9 cellular contexts compared by ENCODE assay signal in the genomic region with DNA sequence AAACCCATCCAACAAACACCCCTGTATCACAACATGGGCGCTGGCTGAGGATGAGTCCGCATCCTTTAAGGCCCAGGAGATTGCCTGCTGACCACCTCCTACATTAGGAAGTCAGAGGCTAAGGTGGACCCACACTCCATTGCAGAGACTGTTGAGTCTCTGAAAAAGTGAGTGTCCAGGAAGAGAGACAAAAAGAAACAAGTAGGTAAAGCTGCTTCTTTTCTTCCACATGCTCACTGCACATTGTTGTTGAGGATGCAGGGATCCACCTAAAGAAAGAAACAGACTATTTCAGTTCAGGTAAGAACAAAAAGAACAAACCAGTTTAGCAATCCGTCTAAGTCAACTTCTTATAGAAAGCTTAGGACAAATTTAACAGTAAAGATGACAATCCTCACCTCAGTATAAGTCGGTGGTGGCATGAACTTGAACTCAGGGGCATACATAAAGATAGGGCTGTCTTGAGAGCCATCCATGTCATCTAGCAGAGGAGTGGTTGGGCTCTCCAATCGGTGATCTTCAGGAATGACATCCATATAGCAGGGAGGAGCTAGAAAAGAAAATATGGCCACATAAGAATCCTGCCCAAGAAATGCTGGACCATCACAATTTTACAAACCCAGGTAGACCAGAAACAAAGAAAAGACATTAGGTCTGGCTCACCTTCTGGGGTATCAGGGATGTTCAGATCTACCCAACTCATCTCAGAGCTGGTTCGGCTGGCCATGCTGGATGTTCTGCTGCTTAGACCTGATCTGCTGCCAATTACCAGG. TPM values are rescaled to one million over a fixed set of nuclear protein-coding genes. Genes with fewer than 3 reads are reported as not detected.
DNase-seq lines count a peak whose midpoint lies in the region; ATAC-seq and TF ChIP-seq lines count a peak whose summit lies in the region.
"Had no signal": no experiment of that assay in that cellular context is flagged by ENCODE, and none has a peak within 500 bp of the region (broad histone marks: within the 10 kb centered on the region; RNA-seq: fewer than 3 reads in every experiment).

No MANE protein-coding gene starts in this region.

- TF ChIP-seq CTCF in WI38 (IDR thresholded peaks at IDR 0.05; ENCODE audit: low read depth, low read length) (no peak), fibroblast of the aortic adventitia (IDR thresholded peaks at IDR 0.05; ENCODE audit: insufficient read depth, low read length) (peak; percentile 9)

- ATAC-seq in GM18505 (IDR thresholded peaks at IDR 0.05; ENCODE audit: unreplicated experiment) = no peak
- no peak for ATAC-seq in GM21786 (IDR thresholded peaks at IDR 0.05; ENCODE audit: unreplicated experiment)

- no peaks in the 10 kb centered on the region for H3K27me3 ChIP-seq in skeletal muscle satellite cell (ENCODE audit: control insufficient read depth, insufficient read depth, low read length)

- H3K4me3 ChIP-seq in WI38 (ENCODE audit: low read depth, low read length) (peak overlapping the region; percentile 100), fibroblast of the aortic adventitia (ENCODE audit: low read depth, low read length) (peak overlapping the region; percentile 99), skeletal muscle satellite cell (ENCODE audit: low read length) (peak overlapping the region; percentile 97)

- H3K36me3 ChIP-seq in skeletal muscle satellite cell (ENCODE audit: insufficient read depth, low read length) = peaks cover 31% of the 10 kb centered on the region

- peaks cover 34% of the 10 kb centered on the region for H3K4me1 ChIP-seq in skeletal muscle satellite cell (ENCODE audit: control insufficient read depth, insufficient read depth, low read length)

- no peaks in the 10 kb centered on the region for H3K9me3 ChIP-seq in skeletal muscle satellite cell (replicated peaks; ENCODE audit: low read length)

- TF ChIP-seq POLR2A in GM18505 (IDR thresholded peaks at IDR 0.05; ENCODE audit: borderline replicate concordance, extremely low read depth, insufficient read depth, insufficient read length) = peak; percentile 49

- H3K9ac ChIP-seq in skeletal muscle satellite cell (ENCODE audit: low read depth, low read length) = peak overlapping the region; percentile 92

- DNase-seq in fibroblast of the aortic adventitia (ENCODE audit: low read depth) = no peak
- DNase-seq in middle frontal gyrus (ENCODE audit: extremely low spot score, low spot score) = no peak
- no peak for DNase-seq in NK-92 (lab: John Stamatoyannopoulos, UW; ENCODE audit: unreplicated experiment)
- DNase-seq in cerebellar cortex (ENCODE audit: low spot score) = no peak

- H3K4me2 ChIP-seq in skeletal muscle satellite cell (ENCODE audit: low read length) = peak overlapping the region; percentile 92

RNA-seq across cellular contexts. Expression of gene TXNIP, which starts 2.6 kb away (rescaled TPM):
- total RNA-seq in fibroblast of the aortic adventitia (ENCODE audit: low replicate concordance) = 73.0 and 257 TPM in 2 replicates
- total RNA-seq in skeletal muscle satellite cell (2012; rRNA removed) = 139 and 159 TPM in 2 replicates

RNA-seq across cellular contexts. Expression of gene HJV, which starts 27.7 kb away (rescaled TPM):
- not detected in 2 replicates for total RNA-seq in fibroblast of the aortic adventitia (ENCODE audit: low replicate concordance)
- 2.2 TPM in 1 of 2 replicates, not detected in the other for total RNA-seq in skeletal muscle satellite cell (2012; rRNA removed)
- total RNA-seq: pulmonary artery endothelial cell had no signal

RNA-seq across cellular contexts. Expression of gene POLR3GL, which starts 29.3 kb away (rescaled TPM):
- total RNA-seq in fibroblast of the aortic adventitia (ENCODE audit: low replicate concordance) = 15.7 and 28.4 TPM in 2 replicates
- total RNA-seq in skeletal muscle satellite cell (2012; rRNA removed) = 7.9 TPM in 2 replicates

RNA-seq across cellular contexts. Expression of gene ANKRD34A, which starts 29.4 kb away (rescaled TPM):
- 0.65 and 0.99 TPM in 2 replicates for total RNA-seq in fibroblast of the aortic adventitia (ENCODE audit: low replicate concordance)
- 0.87 and 1.3 TPM in 2 replicates for total RNA-seq in skeletal muscle satellite cell (2012; rRNA removed)

RNA-seq across cellular contexts. Expression of gene LIX1L, which starts 36.0 kb away (rescaled TPM):
- 50.8 and 73.3 TPM in 2 replicates for total RNA-seq in fibroblast of the aortic adventitia (ENCODE audit: low replicate concordance)
- 22.6 and 23.2 TPM in 2 replicates for total RNA-seq in skeletal muscle satellite cell (2012; rRNA removed)
